In genomic region chr11:68610452-68611116, GRCh38 we compare ENCODE assay signal across 1 cellular context.
TF ChIP-seq lines count a peak whose summit lies in the region.

No MANE protein-coding gene starts in this region.

TF ChIP-seq in GM12878, 131 proteins besides CTCF, POLR2A, EP300 and RAD21 (continued from another document):
- TF ChIP-seq REST (IDR thresholded peaks at IDR 0.05; ENCODE audit: low read depth, low read length) (no peak), NR2C2 (IDR thresholded peaks at IDR 0.05; ENCODE audit: borderline replicate concordance, control insufficient read depth, insufficient read length, low read depth) (no peak), STAT1 (conservative IDR thresholded peaks at IDR 0.05) (no peak), ZNF207 (IDR thresholded peaks at IDR 0.05; ENCODE audit: borderline replicate concordance) (no peak)
